In the genomic region with DNA sequence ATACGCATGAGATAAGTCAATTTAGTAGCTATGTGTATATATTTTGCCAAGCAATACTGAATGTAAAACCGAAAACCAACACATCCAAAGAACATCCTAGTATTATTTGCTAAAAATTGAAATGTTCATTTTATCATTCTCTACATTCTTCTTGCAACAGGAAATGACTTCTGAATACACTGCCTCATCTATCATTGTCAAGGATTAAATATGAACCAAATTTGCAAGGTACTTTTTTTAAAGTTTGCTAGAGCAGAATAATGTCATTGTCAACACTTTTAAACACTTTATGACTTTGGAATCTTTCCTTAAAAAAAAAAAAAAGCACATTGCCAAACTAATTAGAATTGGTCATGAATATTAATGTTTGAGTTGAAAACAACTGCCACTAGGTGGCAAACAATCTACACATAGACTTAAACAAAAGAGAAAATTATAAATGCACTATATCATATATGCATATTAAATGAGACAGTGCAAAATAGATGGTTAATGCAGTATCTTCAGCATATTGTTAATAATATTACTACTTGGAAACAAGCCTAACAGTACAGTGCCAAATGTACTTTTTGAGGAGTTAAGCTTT, we compare ENCODE assay signal across 2 cellular contexts.
TF ChIP-seq lines count a peak whose summit lies in the region.

No MANE protein-coding gene starts in this region.

TF ChIP-seq in liver, 16 proteins besides CTCF, POLR2A, EP300 and RAD21:
- TF ChIP-seq GABPA (IDR thresholded peaks at IDR 0.05 in 1 of 2, conservative IDR thresholded peaks at IDR 0.05 in 1 of 2) (no peak), FOXA2 (IDR thresholded peaks at IDR 0.05) (no peak)
TF ChIP-seq in liver: peak in this region for 0.

TF ChIP-seq in HepG2, 621 proteins besides CTCF, POLR2A, EP300 and RAD21:
- no peak for TF ChIP-seq MTF2 (CRISPR knock-in tag; IDR thresholded peaks at IDR 0.05; ENCODE audit: borderline replicate concordance)
- TF ChIP-seq AGO2 (optimal IDR thresholded peaks at IDR 0.05; ENCODE audit: low read depth, low read length), result no peak
- no peak for TF ChIP-seq SNAI1 (CRISPR knock-in tag; IDR thresholded peaks at IDR 0.05; ENCODE audit: borderline replicate concordance)
- TF ChIP-seq, protein P1, sequence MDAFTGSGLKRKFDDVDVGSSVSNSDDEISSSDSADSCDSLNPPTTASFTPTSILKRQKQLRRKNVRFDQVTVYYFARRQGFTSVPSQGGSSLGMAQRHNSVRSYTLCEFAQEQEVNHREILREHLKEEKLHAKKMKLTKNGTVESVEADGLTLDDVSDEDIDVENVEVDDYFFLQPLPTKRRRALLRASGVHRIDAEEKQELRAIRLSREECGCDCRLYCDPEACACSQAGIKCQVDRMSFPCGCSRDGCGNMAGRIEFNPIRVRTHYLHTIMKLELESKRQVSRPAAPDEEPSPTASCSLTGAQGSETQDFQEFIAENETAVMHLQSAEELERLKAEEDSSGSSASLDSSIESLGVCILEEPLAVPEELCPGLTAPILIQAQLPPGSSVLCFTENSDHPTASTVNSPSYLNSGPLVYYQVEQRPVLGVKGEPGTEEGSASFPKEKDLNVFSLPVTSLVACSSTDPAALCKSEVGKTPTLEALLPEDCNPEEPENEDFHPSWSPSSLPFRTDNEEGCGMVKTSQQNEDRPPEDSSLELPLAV (CRISPR knock-in tag; conservative IDR thresholded peaks at IDR 0.05; ENCODE audit: low read depth), result no peak
- no peak for TF ChIP-seq ZNF878 (CRISPR knock-in tag; IDR thresholded peaks at IDR 0.05)
- TF ChIP-seq CHCHD3 (CRISPR knock-in tag; IDR thresholded peaks at IDR 0.05), result no peak
- TF ChIP-seq ZNF33A (CRISPR knock-in tag; IDR thresholded peaks at IDR 0.05; ENCODE audit: borderline replicate concordance), result no peak
- TF ChIP-seq SPEN (CRISPR knock-in tag; IDR thresholded peaks at IDR 0.05; ENCODE audit: low read depth), result no peak
- no peak for TF ChIP-seq JUNB (CRISPR knock-in tag; IDR thresholded peaks at IDR 0.05; ENCODE audit: borderline replicate concordance)
- TF ChIP-seq, protein P2, sequence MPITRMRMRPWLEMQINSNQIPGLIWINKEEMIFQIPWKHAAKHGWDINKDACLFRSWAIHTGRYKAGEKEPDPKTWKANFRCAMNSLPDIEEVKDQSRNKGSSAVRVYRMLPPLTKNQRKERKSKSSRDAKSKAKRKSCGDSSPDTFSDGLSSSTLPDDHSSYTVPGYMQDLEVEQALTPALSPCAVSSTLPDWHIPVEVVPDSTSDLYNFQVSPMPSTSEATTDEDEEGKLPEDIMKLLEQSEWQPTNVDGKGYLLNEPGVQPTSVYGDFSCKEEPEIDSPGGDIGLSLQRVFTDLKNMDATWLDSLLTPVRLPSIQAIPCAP (CRISPR knock-in tag; IDR thresholded peaks at IDR 0.05; ENCODE audit: low read depth), result no peak
- no peak for TF ChIP-seq XBP1 (CRISPR knock-in tag; IDR thresholded peaks at IDR 0.05)
